ENCODE assay signal across 25 cellular contexts in genomic region chr1:2781627-2782026, GRCh38.
"Had no signal": no experiment of that assay in that cellular context is flagged by ENCODE, and none has a peak within 500 bp of the region (broad histone marks: within the 10 kb centered on the region; RNA-seq: fewer than 3 reads in every experiment).

No MANE protein-coding gene starts in this region.

- H3K9ac ChIP-seq: neural progenitor cell, parathyroid adenoma had no signal

- H2AFZ ChIP-seq: neural progenitor cell, parathyroid adenoma had no signal

- FAIRE-seq: small intestine, urothelium cell line had no signal

- H3K27ac ChIP-seq: neural progenitor cell, ovary, parathyroid adenoma, psoas muscle, right lobe of liver, sigmoid colon, stomach, thoracic aorta, thyroid gland, tibial nerve, upper lobe of left lung, vagina had no signal

- H3K27me3 ChIP-seq: neural progenitor cell, ovary, right lobe of liver, thyroid gland, upper lobe of left lung, vagina had no signal

- H3K4me2 ChIP-seq: neural progenitor cell had no signal

- H3K79me2 ChIP-seq: parathyroid adenoma had no signal

- ATAC-seq: natural killer cell; psoas muscle; right cardiac atrium; right lobe of liver; stimulated activated effector memory CD8-positive, alpha-beta T cell treated with anti-CD3 and anti-CD28 coated beads, Interleukin-12 subunit alpha, Interleukin-12 subunit beta, amount 100 ng/mL, for 72 hours; stimulated activated naive B cell treated with anti-CD40 and anti-IgM and Interleukin-4, amounts not matched to agents 10 μg/mL and 1 μg/mL and 100 μg/mL, for 72 hours had no signal

- DNase-seq: natural killer cell; occipital lobe; ovary; psoas muscle; right cardiac atrium; right lobe of liver; small intestine; stimulated activated CD4-positive, alpha-beta T cell treated with anti-CD3 and anti-CD28 coated beads, Interleukin-15, amount 100 ng/mL, for 24 hours; stimulated activated CD4-positive, alpha-beta T cell treated with anti-CD3 and anti-CD28 coated beads, Interleukin-2, amount 100 ng/mL, for 24 hours; stimulated activated CD4-positive, alpha-beta T cell treated with anti-CD3 and anti-CD28 coated beads, Interleukin-2, amount 100 ng/mL, for 48 hours; stimulated activated CD4-positive, alpha-beta T cell treated with anti-CD3 and anti-CD28 coated beads, Interleukin-4, amount 100 ng/mL, for 24 hours; stimulated activated naive B cell treated with anti-CD40 and anti-IgM and Interleukin-4, amounts not matched to agents 10 μg/mL and 1 μg/mL and 100 μg/mL, for 72 hours; stimulated activated naive CD4-positive, alpha-beta T cell treated with Interleukin-2 at 50 U/mL for 16 hours; stomach; thyroid gland; trophoblast cell; upper lobe of left lung had no signal

- H3K4me3 ChIP-seq: neural progenitor cell, ovary, psoas muscle, right lobe of liver, sigmoid colon, stomach, thoracic aorta, thyroid gland, tibial nerve, upper lobe of left lung, vagina had no signal

- H3K4me1 ChIP-seq: neural progenitor cell, parathyroid adenoma, psoas muscle, right lobe of liver, sigmoid colon, stomach, thyroid gland, tibial nerve, vagina had no signal

- H3K9me3 ChIP-seq: ovary, thyroid gland, vagina had no signal

- H3K36me3 ChIP-seq: neural progenitor cell, ovary, right lobe of liver, sigmoid colon, stomach, thoracic aorta, thyroid gland, tibial nerve, upper lobe of left lung, vagina had no signal
